In genomic region chr1:3590951-3591865, GRCh38 we compare ENCODE assay signal across 29 cellular contexts. TPM values are rescaled to one million over a fixed set of nuclear protein-coding genes. Genes with fewer than 3 reads are reported as not detected.
DNase-seq lines count a peak whose midpoint lies in the region; ATAC-seq and TF ChIP-seq lines count a peak whose summit lies in the region.
"Had no signal": no experiment of that assay in that cellular context is flagged by ENCODE, and none has a peak within 500 bp of the region (broad histone marks: within the 10 kb centered on the region; RNA-seq: fewer than 3 reads in every experiment).

No MANE protein-coding gene starts in this region.

- H3K27me3 Mint-ChIP-seq in endothelial cell (ENCODE audit: unreplicated experiment), result peaks cover 28% of the 10 kb centered on the region
- H3K27me3 Mint-ChIP-seq in neural progenitor cell (ENCODE audit: insufficient read depth, low read depth), result no peaks in the 10 kb centered on the region
- H3K27me3 Mint-ChIP-seq: activated naive CD8-positive, alpha-beta T cell treated with anti-CD3 and anti-CD28 coated beads, Interleukin-2, amount 10 ng/mL, durations not matched to agents 7 days and 5 days; dendritic cell treated with granulocyte-macrophage colony-stimulating factor and Interleukin-4, amounts not matched to agents 40 ng/mL and 50 ng/mL, for 4 days had no signal

- no peak for TF ChIP-seq POLR2A in heart left ventricle (IDR thresholded peaks at IDR 0.05)

- H3K36me3 ChIP-seq in GM06990 (ENCODE audit: control insufficient read depth, insufficient read depth, low read length) (no peaks in the 10 kb centered on the region), neural progenitor cell (no peaks in the 10 kb centered on the region), heart left ventricle (no peaks in the 10 kb centered on the region)
- H3K36me3 ChIP-seq: spleen, suprapubic skin had no signal

- H3K4me1 Mint-ChIP-seq in endothelial cell (ENCODE audit: unreplicated experiment) (peaks cover 18% of the 10 kb centered on the region), neural progenitor cell (peaks cover 45% of the 10 kb centered on the region)

- ATAC-seq in heart left ventricle (no peak), HG02973 (IDR thresholded peaks at IDR 0.05; ENCODE audit: unreplicated experiment) (no peak)

- H3K4me3 ChIP-seq in GM06990 (replicated peaks; ENCODE audit: low read depth, low read length) (no peak overlapping the region), neural progenitor cell (no peak overlapping the region), heart left ventricle (no peak overlapping the region)
- H3K4me3 ChIP-seq: spleen, suprapubic skin had no signal

- H3K4me1 ChIP-seq in neural progenitor cell, result peaks cover 23% of the 10 kb centered on the region
- peaks cover 0 to 11% (median 0%) of the 10 kb centered on the region in 12 donors for H3K4me1 ChIP-seq in heart left ventricle
- H3K4me1 ChIP-seq: parathyroid adenoma had no signal

- H3K4me2 ChIP-seq in neural progenitor cell, result no peak overlapping the region
- H3K4me2 ChIP-seq: SK-N-SH had no signal

- H3K27ac ChIP-seq in neural progenitor cell (no peak overlapping the region), heart left ventricle (no peak overlapping the region)
- H3K27ac ChIP-seq: parathyroid adenoma, spleen, suprapubic skin had no signal

- peaks cover under 1% of the 10 kb centered on the region for H3F3A ChIP-seq in neural progenitor cell (ENCODE audit: low read depth)

- H3K36me3 Mint-ChIP-seq in endothelial cell (ENCODE audit: low read depth, unreplicated experiment) (peaks cover 15% of the 10 kb centered on the region), neural progenitor cell (no peaks in the 10 kb centered on the region)
- H3K36me3 Mint-ChIP-seq: activated naive CD8-positive, alpha-beta T cell treated with anti-CD3 and anti-CD28 coated beads, Interleukin-2, amount 10 ng/mL, durations not matched to agents 7 days and 5 days; CD14-positive monocyte had no signal

- no peak overlapping the region for H2AFZ ChIP-seq in neural progenitor cell (replicated peaks)
- H2AFZ ChIP-seq: parathyroid adenoma had no signal

- no peak overlapping the region for H3K27ac Mint-ChIP-seq in endothelial cell (ENCODE audit: unreplicated experiment)
- peak overlapping the region; percentile 97 for H3K27ac Mint-ChIP-seq in neural progenitor cell
- H3K27ac Mint-ChIP-seq: activated naive CD8-positive, alpha-beta T cell treated with anti-CD3 and anti-CD28 coated beads, Interleukin-2, amount 10 ng/mL, durations not matched to agents 7 days and 5 days; CD14-positive monocyte; dendritic cell treated with granulocyte-macrophage colony-stimulating factor and Interleukin-4, amounts not matched to agents 40 ng/mL and 50 ng/mL, for 4 days; nephron progenitor cell; T-helper 1 cell treated with Interleukin-12 subunit alpha and Interleukin-12 subunit beta and Interleukin-4 antibody, amounts not matched to agents 30 μg/mL and 1 μg/mL, for 36 hours had no signal

- no peaks in the 10 kb centered on the region for H3K79me2 ChIP-seq in neural progenitor cell (ENCODE audit: low read depth)
- H3K79me2 ChIP-seq: parathyroid adenoma had no signal

- TF ChIP-seq CTCF in GM06990 (IDR thresholded peaks at IDR 0.05; ENCODE audit: insufficient read depth, low read length, poor library complexity, severe bottlenecking), result peak; percentile 15
- TF ChIP-seq CTCF in endothelial cell (IDR thresholded peaks at IDR 0.05; ENCODE audit: unreplicated experiment), result peak; percentile 16
- TF ChIP-seq CTCF in neural progenitor cell (IDR thresholded peaks at IDR 0.05), result peak; percentile 36
- no peak for TF ChIP-seq CTCF in heart left ventricle (IDR thresholded peaks at IDR 0.05)

- no peak overlapping the region for H3K9ac ChIP-seq in neural progenitor cell
- H3K9ac ChIP-seq: parathyroid adenoma, SK-N-SH had no signal

- H3K9me3 ChIP-seq in neural progenitor cell (ENCODE audit: low read depth), result no peaks in the 10 kb centered on the region
- no peaks in the 10 kb centered on the region for H3K9me3 ChIP-seq in heart left ventricle
- H3K9me3 ChIP-seq: SK-N-SH, spleen, suprapubic skin had no signal

- H4K20me1 ChIP-seq in neural progenitor cell (ENCODE audit: low read depth), result no peaks in the 10 kb centered on the region

- DNase-seq in GM06990 (ENCODE audit: extremely low read depth, insufficient read length) (no peak), NAMALWA (ENCODE audit: low spot score) (peak; percentile 51), endothelial cell (ENCODE audit: low spot score) (no peak), neural progenitor cell (ENCODE audit: low spot score) (no peak), retina (no peak), heart left ventricle (no peak), anterior cingulate cortex (lab: John Stamatoyannopoulos, UW) (no peak)
- DNase-seq: activated CD8-positive, alpha-beta memory T cell treated with anti-CD3 and anti-CD28 coated beads for 24 hours; activated effector memory CD4-positive, alpha-beta T cell treated with anti-CD3 and anti-CD28 coated beads, Interleukin-2, amount 50 U/mL, for 16 hours; activated naive CD8-positive, alpha-beta T cell treated with anti-CD3 and anti-CD28 coated beads, Interleukin-2, amount 10 ng/mL, durations not matched to agents 7 days and 5 days; activated T-cell treated with anti-CD3 and anti-CD28 coated beads, Interleukin-2, amount 50 U/mL, for 1 hour; caudate nucleus; GOT3; KG1; kidney; NCI-H1436 treated with DMSO at 0.1 percent for 48 hours; NCI-H2107; NCI-H446; NCI-H774; nephron progenitor cell; spleen; stimulated activated CD4-positive, alpha-beta T cell treated with anti-CD3 and anti-CD28 coated beads, Interleukin-2, amount 100 ng/mL, for 48 hours had no signal

- WGBS in heart left ventricle, 4 donors, result 86 to 96% (median 88%) methylated on average over 9 to 33 of the region's 33 CpGs

- H3K27me3 ChIP-seq in GM06990 (replicated peaks; ENCODE audit: control insufficient read depth, insufficient read depth, low read length) (no peaks in the 10 kb centered on the region; the same call in 1 of the 2 replicates), neural progenitor cell (no peaks in the 10 kb centered on the region), heart left ventricle (no peaks in the 10 kb centered on the region)
- H3K27me3 ChIP-seq: suprapubic skin had no signal

- no peaks in the 10 kb centered on the region for H3K9me3 Mint-ChIP-seq in endothelial cell (ENCODE audit: unreplicated experiment)
- H3K9me3 Mint-ChIP-seq in neural progenitor cell, result no peaks in the 10 kb centered on the region
- H3K9me3 Mint-ChIP-seq: activated naive CD8-positive, alpha-beta T cell treated with anti-CD3 and anti-CD28 coated beads, Interleukin-2, amount 10 ng/mL, durations not matched to agents 7 days and 5 days; CD14-positive monocyte; dendritic cell treated with granulocyte-macrophage colony-stimulating factor and Interleukin-4, amounts not matched to agents 40 ng/mL and 50 ng/mL, for 4 days; nephron progenitor cell; T-helper 1 cell treated with Interleukin-12 subunit alpha and Interleukin-12 subunit beta and Interleukin-4 antibody, amounts not matched to agents 30 μg/mL and 1 μg/mL, for 36 hours had no signal

- H3K4me3 Mint-ChIP-seq in endothelial cell (ENCODE audit: unreplicated experiment), result no peak overlapping the region
- H3K4me3 Mint-ChIP-seq in neural progenitor cell, result peak overlapping the region; percentile 75
- H3K4me3 Mint-ChIP-seq: activated naive CD8-positive, alpha-beta T cell treated with anti-CD3 and anti-CD28 coated beads, Interleukin-2, amount 10 ng/mL, durations not matched to agents 7 days and 5 days; CD14-positive monocyte; dendritic cell treated with granulocyte-macrophage colony-stimulating factor and Interleukin-4, amounts not matched to agents 40 ng/mL and 50 ng/mL, for 4 days; T-helper 1 cell treated with Interleukin-12 subunit alpha and Interleukin-12 subunit beta and Interleukin-4 antibody, amounts not matched to agents 30 μg/mL and 1 μg/mL, for 36 hours had no signal

- intact Hi-C loops in heart left ventricle (cut with DNase I), result no loop called here

RNA-seq across cellular contexts. Expression of gene MEGF6, which starts 20.1 kb away (rescaled TPM):
- total RNA-seq in endothelial cell (ENCODE audit: unreplicated experiment), result 198 TPM
- 1.7 and 25.6 TPM in 2 replicates for total RNA-seq in neural progenitor cell (ENCODE audit: low replicate concordance)
- 10 to 100 TPM in 2 of 9 donors, 1 to 10 TPM in 7; 1.9 to 16.2 (median 5.9) TPM for total RNA-seq in heart left ventricle
- 1 to 10 TPM; 2.0 to 4.3 TPM for polyA plus RNA-seq in heart left ventricle

RNA-seq across cellular contexts. Expression of gene TPRG1L, which starts 33.6 kb away (rescaled TPM):
- total RNA-seq in endothelial cell (ENCODE audit: unreplicated experiment) (35.2 TPM), neural progenitor cell (ENCODE audit: low replicate concordance) (10.6 and 11.5 TPM in 2 replicates), heart left ventricle (10 to 100 TPM; 32.0 to 58.0 (median 48.8) TPM)
- 10 to 100 TPM; 24.2 to 48.8 TPM for polyA plus RNA-seq in heart left ventricle

RNA-seq across cellular contexts. Expression of gene WRAP73, which starts 58.7 kb away (rescaled TPM):
- 19.0 TPM for total RNA-seq in endothelial cell (ENCODE audit: unreplicated experiment)
- total RNA-seq in neural progenitor cell (ENCODE audit: low replicate concordance), result 12.0 and 18.8 TPM in 2 replicates
- 10 to 100 TPM in 6 of 9 donors, 1 to 10 TPM in 3; 8.5 to 21.6 (median 11.3) TPM for total RNA-seq in heart left ventricle
- 10 to 100 TPM in 1 of 2 donors, 1 to 10 TPM in 1; 9.3 to 18.0 TPM for polyA plus RNA-seq in heart left ventricle

Comparison
In these comparisons a context has a peak if more than half of its experiments do, and no peak if none do; other contexts are left out.
1. CTCF ChIP-seq: peak in GM06990 (single experiment), endothelial cell (single experiment) and neural progenitor cell (single experiment); none in heart left ventricle (0 of 12).